Comparison of ENCODE assay signal across 1 cellular context in the genomic region with DNA sequence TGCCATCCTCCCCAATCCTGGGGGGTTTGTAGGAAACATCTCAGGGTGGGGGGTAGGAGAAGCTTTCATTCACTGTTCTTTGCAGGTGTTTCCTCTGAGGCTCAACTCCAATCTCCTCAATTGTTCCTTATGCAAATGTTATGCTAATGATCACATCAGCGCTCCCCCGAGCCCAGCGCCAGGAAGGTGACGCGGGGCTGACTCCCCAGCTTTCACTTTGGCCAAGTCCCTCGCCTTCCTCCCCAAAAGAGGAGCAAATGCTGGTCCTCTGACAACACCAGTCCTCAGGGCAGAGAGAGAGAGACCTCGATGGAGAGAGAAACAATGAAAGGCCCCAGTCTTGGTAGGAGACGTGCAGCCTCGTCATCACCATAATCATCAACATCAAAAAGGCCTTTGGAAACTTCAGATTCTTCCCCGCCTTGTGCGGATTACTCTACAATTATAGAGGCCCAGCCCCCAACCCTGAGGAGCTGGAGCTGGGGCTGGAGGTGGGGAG.
TF ChIP-seq lines count a peak whose summit lies in the region.

No MANE protein-coding gene starts in this region.

TF ChIP-seq in IMR-90, 13 proteins besides CTCF, POLR2A, EP300 and RAD21 (continued from another document):
- no peak for TF ChIP-seq MXI1 (IDR thresholded peaks at IDR 0.05; ENCODE audit: borderline replicate concordance, low read depth, low read length)
- TF ChIP-seq RCOR1 (IDR thresholded peaks at IDR 0.05; ENCODE audit: insufficient replicate concordance, low read length), result no peak
- TF ChIP-seq RFX5 (IDR thresholded peaks at IDR 0.05; ENCODE audit: low read depth, low read length), result no peak
- no peak for TF ChIP-seq SMC3 (IDR thresholded peaks at IDR 0.05; ENCODE audit: low read depth, low read length)
